Comparison of ENCODE assay signal across 22 cellular contexts in genomic region chr4:138976526-138976925, GRCh38. TPM values are rescaled to one million over a fixed set of nuclear protein-coding genes. Genes with fewer than 3 reads are reported as not detected.
A peak's percentile ranks its signal among the peaks of the same experiment; 100 is the strongest.
DNase-seq lines count a peak whose midpoint lies in the region; ATAC-seq and TF ChIP-seq lines count a peak whose summit lies in the region.
"Had no signal": no experiment of that assay in that cellular context is flagged by ENCODE, and none has a peak within 500 bp of the region (broad histone marks: within the 10 kb centered on the region; RNA-seq: fewer than 3 reads in every experiment).

No MANE protein-coding gene starts in this region.

- in situ Hi-C loops in GM13977 (cut with MboI; ENCODE audit: low pct_unique_long_range_greater_than_20kb, low sequenced_read_pairs, unreplicated experiment), result no loop called here

- no peak for ATAC-seq in activated T-cell treated with anti-CD3 and anti-CD28 coated beads, Interleukin-2, amount 50 U/mL, for 72 hours (replicated peaks in 1 of 2)
- ATAC-seq in activated T-cell treated with anti-CD3 and anti-CD28 coated beads, Interleukin-2, amount 50 U/mL, for 4 hours, result no peak
- peak; percentile 79 for ATAC-seq in left lung
- no peak for ATAC-seq in naive B cell (ENCODE audit: low read depth in 2 of 2)
- no peak for ATAC-seq in GM19452 (IDR thresholded peaks at IDR 0.05; ENCODE audit: unreplicated experiment)
- no peak for ATAC-seq in GM19397 (IDR thresholded peaks at IDR 0.05; ENCODE audit: unreplicated experiment)
- ATAC-seq: HepG2, PC-3 had no signal

- intact Hi-C loops in left lung (cut with DNase I), result no loop called here

- H3K9me3 Mint-ChIP-seq in activated T-cell treated with anti-CD3 and anti-CD28 coated beads, Interleukin-2, amount 50 U/mL, for 72 hours, result no peaks in the 10 kb centered on the region
- no peaks in the 10 kb centered on the region for H3K9me3 Mint-ChIP-seq in activated T-cell treated with anti-CD3 and anti-CD28 coated beads, Interleukin-2, amount 50 U/mL, for 4 hours
- no peaks in the 10 kb centered on the region for H3K9me3 Mint-ChIP-seq in naive B cell

- H3K4me3 ChIP-seq in left lung, result no peak overlapping the region

- H3K27me3 Mint-ChIP-seq in activated T-cell treated with anti-CD3 and anti-CD28 coated beads, Interleukin-2, amount 50 U/mL, for 72 hours (ENCODE audit: low read depth), result no peaks in the 10 kb centered on the region
- no peaks in the 10 kb centered on the region for H3K27me3 Mint-ChIP-seq in activated T-cell treated with anti-CD3 and anti-CD28 coated beads, Interleukin-2, amount 50 U/mL, for 4 hours (ENCODE audit: low read depth)
- no peaks in the 10 kb centered on the region for H3K27me3 Mint-ChIP-seq in naive B cell

- H3K36me3 ChIP-seq in left lung, result no peaks in the 10 kb centered on the region

- DNase-seq in activated T-cell treated with anti-CD3 and anti-CD28 coated beads, Interleukin-2, amount 50 U/mL, for 72 hours, result no peak
- DNase-seq in activated T-cell treated with anti-CD3 and anti-CD28 coated beads, Interleukin-2, amount 50 U/mL, for 4 hours, result no peak
- DNase-seq in left lung (no peak), naive B cell (no peak), GM13977 (ENCODE audit: low spot score) (no peak)
- no peak for DNase-seq in stimulated activated CD4-positive, alpha-beta T cell treated with anti-CD3 and anti-CD28 coated beads, Interleukin-4, amount 100 ng/mL, for 1 hour
- DNase-seq: 8988T; ACHN; CD4-positive, CD25-positive, alpha-beta regulatory T cell; DMS53; Karpas-422; NCI-H1092; NCI-H1417 treated with DMSO at 0.1 percent for 48 hours; NCI-H187 treated with DMSO at 0.1 percent for 48 hours; NCI-H524; NCI-H82; NK-92 treated with Interleukin-12 subunit alpha and Interleukin-12 subunit beta, amount 100 ng/mL, for 24 hours; PC-3; SK-N-SH had no signal

- H3K27me3 ChIP-seq in left lung, result no peaks in the 10 kb centered on the region

- no peaks in the 10 kb centered on the region for H3K9me3 ChIP-seq in left lung
- H3K9me3 ChIP-seq: SK-N-SH had no signal

- TF ChIP-seq CTCF in left lung (IDR thresholded peaks at IDR 0.05), result no peak
- TF ChIP-seq CTCF in GM13977 (IDR thresholded peaks at IDR 0.05; ENCODE audit: extremely low read depth, insufficient read depth, missing control alignments), result no peak

- no peak overlapping the region for H3K4me3 Mint-ChIP-seq in activated T-cell treated with anti-CD3 and anti-CD28 coated beads, Interleukin-2, amount 50 U/mL, for 72 hours
- no peak overlapping the region for H3K4me3 Mint-ChIP-seq in activated T-cell treated with anti-CD3 and anti-CD28 coated beads, Interleukin-2, amount 50 U/mL, for 4 hours
- peak overlapping the region in 3 of 8 donors; percentile 44 to 81 (median 72) for H3K4me3 Mint-ChIP-seq in naive B cell
- H3K4me3 Mint-ChIP-seq: CD4-positive, CD25-positive, alpha-beta regulatory T cell had no signal

- no peaks in the 10 kb centered on the region for H3K4me1 Mint-ChIP-seq in activated T-cell treated with anti-CD3 and anti-CD28 coated beads, Interleukin-2, amount 50 U/mL, for 72 hours (ENCODE audit: low read depth)
- peaks cover 2% of the 10 kb centered on the region for H3K4me1 Mint-ChIP-seq in activated T-cell treated with anti-CD3 and anti-CD28 coated beads, Interleukin-2, amount 50 U/mL, for 4 hours (ENCODE audit: low read depth)
- H3K4me1 Mint-ChIP-seq in naive B cell, result peaks cover 15 to 27% (median 16%) of the 10 kb centered on the region in 3 donors
- H3K4me1 Mint-ChIP-seq: CD4-positive, CD25-positive, alpha-beta regulatory T cell had no signal

- peak overlapping the region; percentile 13 for H3K27ac Mint-ChIP-seq in activated T-cell treated with anti-CD3 and anti-CD28 coated beads, Interleukin-2, amount 50 U/mL, for 72 hours
- peak overlapping the region in 5 of 6 donors; percentile 33 to 96 (median 64) for H3K27ac Mint-ChIP-seq in naive B cell
- H3K27ac Mint-ChIP-seq: CD4-positive, CD25-positive, alpha-beta regulatory T cell had no signal

- H3K27ac ChIP-seq in left lung, result peak overlapping the region in 1 of 2 donors; percentile 1

- no peaks in the 10 kb centered on the region for H3K36me3 Mint-ChIP-seq in activated T-cell treated with anti-CD3 and anti-CD28 coated beads, Interleukin-2, amount 50 U/mL, for 72 hours (ENCODE audit: insufficient read depth in 2 of 2)
- no peaks in the 10 kb centered on the region for H3K36me3 Mint-ChIP-seq in activated T-cell treated with anti-CD3 and anti-CD28 coated beads, Interleukin-2, amount 50 U/mL, for 4 hours (ENCODE audit: insufficient read depth)
- no peaks in the 10 kb centered on the region for H3K36me3 Mint-ChIP-seq in naive B cell
- H3K36me3 Mint-ChIP-seq: CD4-positive, CD25-positive, alpha-beta regulatory T cell had no signal

- peaks cover 0 to 43% of the 10 kb centered on the region in 2 donors for H3K4me1 ChIP-seq in left lung

RNA-seq across cellular contexts. Expression of gene NOCT, which starts 39.1 kb away (rescaled TPM):
- total RNA-seq in activated T-cell treated with anti-CD3 and anti-CD28 coated beads, Interleukin-2, amount 50 U/mL, for 72 hours, result 10 to 100 TPM; 10.3 to 11.4 TPM
- total RNA-seq in activated T-cell treated with anti-CD3 and anti-CD28 coated beads, Interleukin-2, amount 50 U/mL, for 4 hours, result 10 to 100 TPM; 23.2 to 25.8 (median 23.7) TPM
- 10 to 100 TPM; 10.7 to 11.9 TPM for total RNA-seq in left lung
- polyA plus RNA-seq in naive B cell (ENCODE audit: low read depth in 6 of 6), result 1 to 10 TPM in 3 of 6 donors, under 1 TPM in 2, not detected in 1; 0.41 to 4.3 (median 1.3) TPM
